Comparison of ENCODE assay signal across 24 cellular contexts in the genomic region with DNA sequence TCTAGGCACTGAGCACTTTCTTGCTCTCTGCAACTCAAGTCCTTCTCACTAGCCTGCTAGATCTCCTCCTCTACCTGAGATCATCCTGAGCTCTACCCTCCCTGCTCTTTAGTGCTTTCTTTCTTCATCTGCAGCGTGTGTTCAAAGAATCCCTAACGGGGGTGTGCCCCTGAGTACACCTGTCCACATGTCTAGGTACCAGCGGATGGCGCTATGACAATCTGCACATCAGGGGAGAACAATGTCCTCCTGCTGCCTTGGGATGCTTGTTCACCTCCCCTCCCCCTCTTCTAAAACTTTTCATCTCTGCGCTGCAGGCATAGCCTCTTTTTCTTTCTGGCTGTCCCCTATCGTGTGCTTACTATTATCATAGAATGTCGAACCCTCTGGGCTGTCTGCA.
"Had no signal": no experiment of that assay in that cellular context is flagged by ENCODE, and none has a peak within 500 bp of the region (broad histone marks: within the 10 kb centered on the region; RNA-seq: fewer than 3 reads in every experiment).

No MANE protein-coding gene starts in this region.

- H3K4me1 Mint-ChIP-seq: activated naive CD4-positive, alpha-beta T cell treated with anti-CD3 and anti-CD28 coated beads, Interleukin-2, amount 10 ng/mL, durations not matched to agents 7 days and 5 days; activated naive CD8-positive, alpha-beta T cell treated with anti-CD3 and anti-CD28 coated beads, Interleukin-2, amount 50 U/mL, for 24 hours; immature natural killer cell; neural crest cell had no signal

- H3K4me3 Mint-ChIP-seq: activated naive CD4-positive, alpha-beta T cell treated with anti-CD3 and anti-CD28 coated beads, Interleukin-2, amount 10 ng/mL, durations not matched to agents 7 days and 5 days; activated naive CD8-positive, alpha-beta T cell treated with anti-CD3 and anti-CD28 coated beads, Interleukin-2, amount 50 U/mL, for 24 hours; immature natural killer cell; neural crest cell; stimulated activated naive CD8-positive, alpha-beta T cell treated with anti-CD3 and anti-CD28 coated beads, Interleukin-15, Interleukin-2, amounts not matched to agents 100 ng/mL and 50 ng/mL, for 24 hours had no signal

- ATAC-seq: activated naive CD8-positive, alpha-beta T cell treated with anti-CD3 and anti-CD28 coated beads, Interleukin-2, amount 50 U/mL, for 24 hours; psoas muscle; right lobe of liver had no signal

- H3K27ac Mint-ChIP-seq: activated naive CD4-positive, alpha-beta T cell treated with anti-CD3 and anti-CD28 coated beads, Interleukin-2, amount 10 ng/mL, durations not matched to agents 7 days and 5 days; activated naive CD8-positive, alpha-beta T cell treated with anti-CD3 and anti-CD28 coated beads, Interleukin-2, amount 50 U/mL, for 24 hours; immature natural killer cell; stimulated activated naive CD8-positive, alpha-beta T cell treated with anti-CD3 and anti-CD28 coated beads, Interleukin-15, Interleukin-2, amounts not matched to agents 100 ng/mL and 50 ng/mL, for 24 hours had no signal

- H3K9me3 Mint-ChIP-seq: activated naive CD4-positive, alpha-beta T cell treated with anti-CD3 and anti-CD28 coated beads, Interleukin-2, amount 10 ng/mL, durations not matched to agents 7 days and 5 days; activated naive CD8-positive, alpha-beta T cell treated with anti-CD3 and anti-CD28 coated beads, Interleukin-2, amount 50 U/mL, for 24 hours; neural crest cell; stimulated activated naive CD8-positive, alpha-beta T cell treated with anti-CD3 and anti-CD28 coated beads, Interleukin-15, Interleukin-2, amounts not matched to agents 100 ng/mL and 50 ng/mL, for 24 hours had no signal

- H3K4me3 ChIP-seq: left ventricle myocardium inferior, psoas muscle, right lobe of liver, transverse colon had no signal

- H3K27ac ChIP-seq: brain microvascular endothelial cell, left ventricle myocardium inferior, psoas muscle, right lobe of liver, transverse colon had no signal

- H3K36me3 Mint-ChIP-seq: activated naive CD4-positive, alpha-beta T cell treated with anti-CD3 and anti-CD28 coated beads, Interleukin-2, amount 10 ng/mL, durations not matched to agents 7 days and 5 days; immature natural killer cell had no signal

- DNase-seq: activated CD4-positive, alpha-beta T cell treated with anti-CD3 and anti-CD28 coated beads, Interleukin-2, amount 50 U/mL, for 1 hour; activated CD4-positive, CD25-positive, alpha-beta regulatory T cell treated with anti-CD3 and anti-CD28 coated beads, Interleukin-2, amount 50 U/mL, for 72 hours; activated CD8-positive, alpha-beta memory T cell treated with anti-CD3 and anti-CD28 coated beads for 24 hours; activated CD8-positive, alpha-beta memory T cell treated with anti-CD3 and anti-CD28 coated beads, Interleukin-2, amount 50 U/mL, for 48 hours; activated effector memory CD4-positive, alpha-beta T cell treated with Interleukin-2 at 50 U/mL for 16 hours; activated naive CD4-positive, alpha-beta T cell treated with anti-CD3 and anti-CD28 coated beads, Interleukin-2, amount 10 ng/mL, durations not matched to agents 7 days and 5 days; activated naive CD8-positive, alpha-beta T cell treated with anti-CD3 and anti-CD28 coated beads, Interleukin-2, amount 50 U/mL, for 24 hours; activated T-cell treated with anti-CD3 and anti-CD28 coated beads, Interleukin-2, amount 50 U/mL, for 48 hours; anterior cingulate cortex; brain microvascular endothelial cell; central memory CD4-positive, alpha-beta T cell; head of caudate nucleus; immature natural killer cell; kidney glomerular epithelial cell; left ventricle myocardium inferior; psoas muscle; right lobe of liver; small intestine; stimulated activated CD4-positive, alpha-beta T cell treated with anti-CD3 and anti-CD28 coated beads, Interleukin-15, amount 100 ng/mL, for 24 hours; stimulated activated CD4-positive, alpha-beta T cell treated with anti-CD3 and anti-CD28 coated beads, Interleukin-2, amount 100 ng/mL, for 48 hours; T1000; transverse colon had no signal
